Comparison of ENCODE assay signal across 22 cellular contexts in genomic region chr6:73108949-73109348, GRCh38.
"Had no signal": no experiment of that assay in that cellular context is flagged by ENCODE, and none has a peak within 500 bp of the region (broad histone marks: within the 10 kb centered on the region; RNA-seq: fewer than 3 reads in every experiment).

No MANE protein-coding gene starts in this region.

- H3K9me3 ChIP-seq: MG63 had no signal

- H3K27ac ChIP-seq: RWPE1 had no signal

- H3K4me3 ChIP-seq: MG63 had no signal

- H3K36me3 ChIP-seq: MG63 had no signal

- H3K27me3 ChIP-seq: MG63 had no signal

- ATAC-seq: HepG2, Panc1, PC-3, T-cell had no signal

- DNase-seq: IMR-90; Karpas-422; KG1; MG63; NCI-H1092; NCI-H1417; NCI-H1436 treated with DMSO at 0.1 percent for 48 hours; NCI-H1694; NCI-H187 treated with DMSO at 0.1 percent for 48 hours; NCI-H2029 treated with DMSO at 0.1 percent for 48 hours; NCI-H2171 treated with DMSO at 0.1 percent for 48 hours; NCI-H345; NCI-H446 treated with DMSO at 0.1 percent for 48 hours; NCI-H510A treated with DMSO at 0.1 percent for 48 hours; NCI-H526; NK-92 treated with Interleukin-12 subunit alpha and Interleukin-12 subunit beta, amount 100 ng/mL, for 24 hours; PC-3; SHP77; T-cell had no signal
